In genomic region chr7:151233804-151234203, GRCh38 we compare ENCODE assay signal across 8 cellular contexts. TPM values are rescaled to one million over a fixed set of nuclear protein-coding genes. Genes with fewer than 3 reads are reported as not detected.
DNase-seq lines count a peak whose midpoint lies in the region; ATAC-seq, FAIRE-seq and TF ChIP-seq lines count a peak whose summit lies in the region.
"Had no signal": no experiment of that assay in that cellular context is flagged by ENCODE, and none has a peak within 500 bp of the region (broad histone marks: within the 10 kb centered on the region; RNA-seq: fewer than 3 reads in every experiment).

No MANE protein-coding gene starts in this region.

- H3K9me3 Mint-ChIP-seq in activated CD4-positive, alpha-beta memory T cell treated with anti-CD3 and anti-CD28 coated beads, Interleukin-2, amount 10 ng/mL, durations not matched to agents 7 days and 5 days: no peaks in the 10 kb centered on the region

- intact Hi-C loops in HCT116 (cut with micrococcal nuclease) (no loop called here), spleen (cut with DNase I; ENCODE audit: low total_unique reads) (no loop called here)

- CTCF ChIA-PET in HCT116 (lab: Charles Lee): interaction anchor here (1.3 kb wide), 2 partner anchors 9 to 10 kb away, joined by 4 to 6 read pairs; no protein-coding TSS in a partner anchor
- CTCF ChIA-PET in activated CD4-positive, alpha-beta memory T cell treated with anti-CD3 and anti-CD28 coated beads, Interleukin-2, amount 10 ng/mL, durations not matched to agents 7 days and 5 days (lab: Charles Lee): interaction anchor here (3.1 kb wide), 1 partner anchor 10 kb away, joined by 46 read pairs; no protein-coding TSS in a partner anchor

- no TSS peak for BruUV-seq in HCT116 (replicated peaks; lab: Mats Ljungman, UMichigan)

- H3K4me1 ChIP-seq in HCT116 (ENCODE audit: control insufficient read depth in 1 of 2, insufficient read depth in 2 of 2, low read length in 2 of 2): peaks cover 11 to 21% of the 10 kb centered on the region in 2 experiments
- peaks cover 8% of the 10 kb centered on the region for H3K4me1 ChIP-seq in hepatocyte (ENCODE audit: insufficient read depth)
- peaks cover 13 to 50% (median 33%) of the 10 kb centered on the region in 6 donors for H3K4me1 ChIP-seq in spleen

- H3K27ac ChIP-seq in HCT116 (ENCODE audit: low read depth, low read length): peak overlapping the region; percentile 72
- H3K27ac ChIP-seq in hepatocyte: no peak overlapping the region
- peak overlapping the region in 4 of 8 donors; percentile 81 to 97 (median 94) for H3K27ac ChIP-seq in spleen

- H3K27ac Mint-ChIP-seq in activated CD4-positive, alpha-beta memory T cell treated with anti-CD3 and anti-CD28 coated beads, Interleukin-2, amount 10 ng/mL, durations not matched to agents 7 days and 5 days: peak overlapping the region; percentile 99

- RAD21 ChIA-PET in HCT116 (lab: Charles Lee; ENCODE audit: low non-redundant PET in 1 of 2, low total read pairs in 2 of 2, uncharacterized antibody in 2 of 2, unreplicated experiment in 2 of 2): no interaction called here

- H3K79me2 ChIP-seq in HCT116 (ENCODE audit: insufficient read depth, low read length) (peaks cover 33% of the 10 kb centered on the region), hepatocyte (peaks cover 53% of the 10 kb centered on the region)

- peak overlapping the region; percentile 59 to 93 for H3K4me3 ChIP-seq in HCT116 (replicated peaks in 1 of 2; ENCODE audit: low read depth in 1 of 2, low read length in 2 of 2)
- no peak overlapping the region for H3K4me3 ChIP-seq in hepatocyte
- peak overlapping the region in 6 of 8 donors; percentile 90 to 99 (median 98) for H3K4me3 ChIP-seq in spleen

- TF ChIP-seq POLR2A in HCT116 (IDR thresholded peaks at IDR 0.05; ENCODE audit: borderline replicate concordance, extremely low read depth, insufficient read depth, insufficient read length) (no peak), spleen (IDR thresholded peaks at IDR 0.05) (no peak), H54 (IDR thresholded peaks at IDR 0.05; ENCODE audit: low read depth, low read length) (no peak)

- H3K9ac ChIP-seq in HCT116 (ENCODE audit: low read length): peak overlapping the region; percentile 80

- H3K9me2 ChIP-seq in HCT116 (ENCODE audit: insufficient read depth) (no peaks in the 10 kb centered on the region), hepatocyte (replicated peaks; ENCODE audit: insufficient read depth) (no peaks in the 10 kb centered on the region)

- H3K27me3 ChIP-seq in HCT116 (ENCODE audit: insufficient read depth, low read length) (no peaks in the 10 kb centered on the region), hepatocyte (no peaks in the 10 kb centered on the region), spleen (replicated peaks in 1 of 7) (no peaks in the 10 kb centered on the region)

- ATAC-seq in HCT116: no peak

- no peak for FAIRE-seq in H54 (lab: Jason Lieb, UNC)

- peaks cover 28% of the 10 kb centered on the region for H3K36me3 Mint-ChIP-seq in activated CD4-positive, alpha-beta memory T cell treated with anti-CD3 and anti-CD28 coated beads, Interleukin-2, amount 10 ng/mL, durations not matched to agents 7 days and 5 days (ENCODE audit: low read depth)

- H3K9me3 ChIP-seq in HCT116 (ENCODE audit: control insufficient read depth in 1 of 2, insufficient read depth in 1 of 2, low read depth in 1 of 2, low read length in 2 of 2) (no peaks in the 10 kb centered on the region), hepatocyte (ENCODE audit: low read depth) (no peaks in the 10 kb centered on the region), spleen (no peaks in the 10 kb centered on the region)

- H2AFZ ChIP-seq in HCT116 (ENCODE audit: low read depth, low read length, poor library complexity, severe bottlenecking): no peak overlapping the region
- no peak overlapping the region for H2AFZ ChIP-seq in hepatocyte

- H3K4me1 Mint-ChIP-seq in activated CD4-positive, alpha-beta memory T cell treated with anti-CD3 and anti-CD28 coated beads, Interleukin-2, amount 10 ng/mL, durations not matched to agents 7 days and 5 days: peaks cover 38% of the 10 kb centered on the region

- H3K36me3 ChIP-seq in HCT116 (ENCODE audit: control insufficient read depth in 1 of 2, insufficient read depth in 2 of 2, low read length in 2 of 2) (peaks cover 9 to 17% of the 10 kb centered on the region in 2 experiments), hepatocyte (replicated peaks; ENCODE audit: insufficient read depth, low read depth) (no peaks in the 10 kb centered on the region), spleen (peaks cover 0 to 50% (median 40%) of the 10 kb centered on the region in 6 donors)

- no peaks in the 10 kb centered on the region for H3K27me3 Mint-ChIP-seq in activated CD4-positive, alpha-beta memory T cell treated with anti-CD3 and anti-CD28 coated beads, Interleukin-2, amount 10 ng/mL, durations not matched to agents 7 days and 5 days

- DNase-seq in HCT116 (ENCODE audit: low read depth, low spot score) (no peak), hepatocyte (ENCODE audit: low spot score) (no peak), spleen (peak; percentile 74), H54 (ENCODE audit: insufficient read length, low spot score) (no peak), inferior parietal cortex (ENCODE audit: extremely low spot score) (no peak), HuH-7.5 (ENCODE audit: low spot score) (no peak)
- no peak for DNase-seq in activated CD4-positive, alpha-beta memory T cell treated with anti-CD3 and anti-CD28 coated beads, Interleukin-2, amount 10 ng/mL, durations not matched to agents 7 days and 5 days

- H3K4me3 Mint-ChIP-seq in activated CD4-positive, alpha-beta memory T cell treated with anti-CD3 and anti-CD28 coated beads, Interleukin-2, amount 10 ng/mL, durations not matched to agents 7 days and 5 days: peak overlapping the region; percentile 99

- H3K4me2 ChIP-seq in HCT116 (ENCODE audit: low read length) (peak overlapping the region; percentile 87), hepatocyte (peak overlapping the region; percentile 90)

- H4K20me1 ChIP-seq in HCT116 (ENCODE audit: insufficient read depth): no peaks in the 10 kb centered on the region
- H4K20me1 ChIP-seq in hepatocyte (ENCODE audit: insufficient read depth, poor library complexity, severe bottlenecking): peaks cover 31% of the 10 kb centered on the region

- no peak for TF ChIP-seq CTCF in HCT116 (IDR thresholded peaks at IDR 0.05 in 2 of 3, conservative IDR thresholded peaks at IDR 0.05 in 1 of 3; ENCODE audit: borderline replicate concordance in 1 of 3, insufficient read depth in 1 of 3, low read depth in 2 of 3, low read length in 2 of 3)
- TF ChIP-seq CTCF in hepatocyte (IDR thresholded peaks at IDR 0.05; ENCODE audit: poor library complexity): no peak
- TF ChIP-seq CTCF in spleen (IDR thresholded peaks at IDR 0.05 in 8 of 11, conservative IDR thresholded peaks at IDR 0.05 in 3 of 11): no peak

- 93% methylated on average over 9 of the region's 9 CpGs for WGBS in hepatocyte (ENCODE audit: low lambda C conversion rate, missing lambda C conversion rate)
- WGBS in spleen, 5 donors: 66 to 81% (median 70%) methylated on average over 9 of the region's 9 CpGs

- POLR2A ChIA-PET in HCT116 (lab: Charles Lee): no interaction called here
- POLR2A ChIA-PET in activated CD4-positive, alpha-beta memory T cell treated with anti-CD3 and anti-CD28 coated beads, Interleukin-2, amount 10 ng/mL, durations not matched to agents 7 days and 5 days (lab: Charles Lee): interaction anchor here (0.9 to 3.4 kb wide), 4 partner anchors 9 to 116 kb away, joined by 3 to 38 read pairs (median 16); no protein-coding TSS in a partner anchor

- no peak for TF ChIP-seq RAD21 in HCT116 (IDR thresholded peaks at IDR 0.05; ENCODE audit: low read depth)

TF ChIP-seq in HCT116, 20 proteins besides CTCF, POLR2A, EP300 and RAD21:
- no peak for TF ChIP-seq EGR1 (IDR thresholded peaks at IDR 0.05; ENCODE audit: low read depth)
- TF ChIP-seq POLR2AphosphoS5 (IDR thresholded peaks at IDR 0.05; ENCODE audit: low read depth, low read length): no peak
TF ChIP-seq in HCT116: peak in this region for 0.

RNA-seq across cellular contexts. Expression of gene CHPF2, which starts 1.5 kb away (rescaled TPM):
- total RNA-seq in HCT116 (2021; ENCODE audit: unreplicated experiment): 19.5 TPM
- 7.6 and 8.2 TPM in 2 replicates for polyA plus RNA-seq in HCT116 (2012)
- 10 to 100 TPM; 56.0 to 56.4 TPM for total RNA-seq in activated CD4-positive, alpha-beta memory T cell treated with anti-CD3 and anti-CD28 coated beads, Interleukin-2, amount 10 ng/mL, durations not matched to agents 7 days and 5 days
- 36.9 and 51.0 TPM in 2 replicates for total RNA-seq in hepatocyte
- 68.2 and 70.0 TPM in 2 replicates for polyA plus RNA-seq in hepatocyte
- 10 to 100 TPM; 39.9 to 55.4 (median 47.6) TPM for total RNA-seq in spleen
- polyA plus RNA-seq in spleen: 10 to 100 TPM; 16.3 to 30.0 (median 27.8) TPM

RNA-seq across cellular contexts. Expression of gene ABCF2, which starts 6.8 kb away (rescaled TPM):
- 63.7 TPM for total RNA-seq in HCT116 (2021; ENCODE audit: unreplicated experiment)
- 29.9 and 39.4 TPM in 2 replicates for polyA plus RNA-seq in HCT116 (2012)
- total RNA-seq in activated CD4-positive, alpha-beta memory T cell treated with anti-CD3 and anti-CD28 coated beads, Interleukin-2, amount 10 ng/mL, durations not matched to agents 7 days and 5 days: 10 to 100 TPM; 23.1 to 27.6 TPM
- total RNA-seq in hepatocyte: 35.3 and 35.8 TPM in 2 replicates
- 25.6 and 32.9 TPM in 2 replicates for polyA plus RNA-seq in hepatocyte
- 10 to 100 TPM; 22.7 to 30.0 (median 29.8) TPM for total RNA-seq in spleen
- polyA plus RNA-seq in spleen: 10 to 100 TPM in 2 of 3 donors, 1 to 10 TPM in 1; 9.2 to 19.3 (median 12.9) TPM

RNA-seq across cellular contexts. Expression of gene SMARCD3, which starts 14.7 kb away (rescaled TPM):
- total RNA-seq in HCT116 (2021; ENCODE audit: unreplicated experiment) (30.3 TPM), hepatocyte (38.0 and 42.4 TPM in 2 replicates), spleen (10 to 100 TPM; 12.0 to 40.2 (median 18.1) TPM)
- polyA plus RNA-seq in HCT116 (2012): 21.2 and 30.3 TPM in 2 replicates
- total RNA-seq in activated CD4-positive, alpha-beta memory T cell treated with anti-CD3 and anti-CD28 coated beads, Interleukin-2, amount 10 ng/mL, durations not matched to agents 7 days and 5 days: 1 to 10 TPM; 1.5 to 2.7 TPM
- polyA plus RNA-seq in hepatocyte (73.1 and 111 TPM in 2 replicates), spleen (10 to 100 TPM in 2 of 3 donors, 1 to 10 TPM in 1; 8.8 to 16.2 (median 15.1) TPM)

RNA-seq across cellular contexts. Expression of gene H2BK1, which starts 23.5 kb away (rescaled TPM):
- total RNA-seq in HCT116 (2021; ENCODE audit: unreplicated experiment): 0.69 TPM
- polyA plus RNA-seq in HCT116 (2012): not detected in 2 replicates
- total RNA-seq in activated CD4-positive, alpha-beta memory T cell treated with anti-CD3 and anti-CD28 coated beads, Interleukin-2, amount 10 ng/mL, durations not matched to agents 7 days and 5 days: not detected
- total RNA-seq in hepatocyte: not detected in 2 replicates
- polyA plus RNA-seq in hepatocyte: not detected in 2 replicates
- not detected for total RNA-seq in spleen
- polyA plus RNA-seq in spleen: under 1 TPM in 1 of 3 donors, not detected in 2; 0.24 TPM
- total RNA-seq: occipital lobe had no signal

RNA-seq across cellular contexts. Expression of gene ASB10, which starts 46.8 kb away (rescaled TPM):
- total RNA-seq in HCT116 (2021; ENCODE audit: unreplicated experiment) (not detected), hepatocyte (not detected in 2 replicates), spleen (not detected)
- not detected in 2 replicates for polyA plus RNA-seq in HCT116 (2012)
- not detected for total RNA-seq in activated CD4-positive, alpha-beta memory T cell treated with anti-CD3 and anti-CD28 coated beads, Interleukin-2, amount 10 ng/mL, durations not matched to agents 7 days and 5 days
- polyA plus RNA-seq in hepatocyte (not detected in 2 replicates), spleen (not detected)
- total RNA-seq: occipital lobe had no signal
